1 cellular context compared by ENCODE assay signal in genomic region chr17:81245665-81246342, GRCh38.
TF ChIP-seq lines count a peak whose summit lies in the region.

No MANE protein-coding gene starts in this region.

TF ChIP-seq in K562, 482 proteins besides CTCF, POLR2A, EP300 and RAD21:
- TF ChIP-seq FIP1L1 (IDR thresholded peaks at IDR 0.05; ENCODE audit: low read depth, low read length, poor library complexity, severe bottlenecking): peak; percentile 45
- TF ChIP-seq PTRF (tag; IDR thresholded peaks at IDR 0.05): no peak
- no peak for TF ChIP-seq ARID3B (CRISPR knock-in tag; IDR thresholded peaks at IDR 0.05; ENCODE audit: borderline replicate concordance)
- no peak for TF ChIP-seq ZNF354B (CRISPR knock-in tag; IDR thresholded peaks at IDR 0.05)
- TF ChIP-seq HINFP (tag; conservative IDR thresholded peaks at IDR 0.05; ENCODE audit: low read depth): no peak
- peak; percentile 78 for TF ChIP-seq RBM22 (IDR thresholded peaks at IDR 0.05; ENCODE audit: low read depth, low read length, poor library complexity, severe bottlenecking)
- no peak for TF ChIP-seq SREBF2 (CRISPR knock-in tag; IDR thresholded peaks at IDR 0.05)
- no peak for TF ChIP-seq ZNF79 (CRISPR knock-in tag; IDR thresholded peaks at IDR 0.05; ENCODE audit: low read depth)
- no peak for TF ChIP-seq ZNF407 (IDR thresholded peaks at IDR 0.05; ENCODE audit: low read depth)
- no peak for TF ChIP-seq ZNF695 (CRISPR knock-in tag; IDR thresholded peaks at IDR 0.05)
- no peak for TF ChIP-seq DLX4 (CRISPR knock-in tag; IDR thresholded peaks at IDR 0.05)
- 0 out of 2 replicates have a peak, but pooled peaks have one; percentile 14 for TF ChIP-seq RBFOX2 (IDR thresholded peaks at IDR 0.05; ENCODE audit: low read depth, low read length)
- no peak for TF ChIP-seq ILF3 (IDR thresholded peaks at IDR 0.05; ENCODE audit: borderline replicate concordance)
- TF ChIP-seq CHCHD3 (CRISPR knock-in tag; IDR thresholded peaks at IDR 0.05): no peak
- no peak for TF ChIP-seq ZNF408 (CRISPR knock-in tag; IDR thresholded peaks at IDR 0.05; ENCODE audit: low read depth)
- TF ChIP-seq MCM3 (IDR thresholded peaks at IDR 0.05): no peak
- no peak for TF ChIP-seq ZNF143 (CRISPR knock-in tag; IDR thresholded peaks at IDR 0.05)
- TF ChIP-seq ZNF740 (CRISPR knock-in tag; IDR thresholded peaks at IDR 0.05): 0 out of 2 replicates have a peak, but pooled peaks have one; percentile 8
- TF ChIP-seq ZNF740 (tag; IDR thresholded peaks at IDR 0.05): no peak
- peak; percentile 80 for TF ChIP-seq POLR2G (IDR thresholded peaks at IDR 0.05; ENCODE audit: low read depth, low read length)
TF ChIP-seq in K562: peak in this region for 5.
